11 cellular contexts compared by ENCODE assay signal in the genomic region with DNA sequence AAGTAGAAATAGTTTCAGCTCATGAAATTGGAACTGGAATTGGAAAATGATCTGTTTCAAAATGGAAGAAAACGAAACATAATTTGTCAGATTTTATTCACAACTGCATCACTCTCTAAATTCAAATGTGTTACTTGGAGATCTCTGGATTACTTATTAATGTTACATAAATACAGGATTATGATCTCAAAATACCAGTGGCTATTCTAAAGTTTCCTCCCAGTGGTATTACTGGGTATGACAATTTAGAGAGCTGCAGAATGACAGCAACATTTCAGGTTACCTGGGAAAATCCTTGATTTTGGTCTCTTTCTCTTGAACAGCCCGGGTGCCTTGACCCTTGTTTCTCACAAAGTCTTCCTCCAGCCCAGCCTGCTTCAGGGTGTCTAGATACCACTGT. TPM values are rescaled to one million over a fixed set of nuclear protein-coding genes. Genes with fewer than 3 reads are reported as not detected.
DNase-seq lines count a peak whose midpoint lies in the region; ATAC-seq, FAIRE-seq and TF ChIP-seq lines count a peak whose summit lies in the region.
"Had no signal": no experiment of that assay in that cellular context is flagged by ENCODE, and none has a peak within 500 bp of the region (broad histone marks: within the 10 kb centered on the region; RNA-seq: fewer than 3 reads in every experiment).

No MANE protein-coding gene starts in this region.

- H3K4me2 ChIP-seq in astrocyte (ENCODE audit: low read length): no peak overlapping the region
- H3K4me2 ChIP-seq in HepG2 (ENCODE audit: low read depth, low read length): no peak overlapping the region

- 74% methylated on average over 2 of the region's 2 CpGs for WGBS in HepG2 (ENCODE audit: low lambda C conversion rate)

- H3K79me2 ChIP-seq in astrocyte (ENCODE audit: insufficient read depth, low read length) (no peaks in the 10 kb centered on the region), HepG2 (ENCODE audit: insufficient read depth, low read length) (no peaks in the 10 kb centered on the region)

- DNase-seq in CD14-positive monocyte (ENCODE audit: low spot score): no peak
- peak; percentile 6 for DNase-seq in HT1080 (ENCODE audit: low read depth)
- DNase-seq in astrocyte (ENCODE audit: low read depth): no peak
- no peak for DNase-seq in HepG2 (ENCODE audit: low spot score)
- DNase-seq in central memory CD4-positive, alpha-beta T cell: no peak
- DNase-seq: activated CD8-positive, alpha-beta memory T cell treated with anti-CD3 and anti-CD28 coated beads for 24 hours; NCI-H2029 treated with DMSO at 0.1 percent for 48 hours had no signal

- H3K27me3 ChIP-seq in astrocyte (ENCODE audit: insufficient read depth, low read length) (no peaks in the 10 kb centered on the region), HepG2 (ENCODE audit: control insufficient read depth in 1 of 2, insufficient read depth in 2 of 2, low read length in 2 of 2) (no peaks in the 10 kb centered on the region)

- H3K27me3 Mint-ChIP-seq in CD14-positive monocyte (ENCODE audit: low read depth in 3 of 3) (peaks cover 0 to 2% (median 0%) of the 10 kb centered on the region in 3 donors), astrocyte (ENCODE audit: low read depth, unreplicated experiment) (no peaks in the 10 kb centered on the region)

- in situ Hi-C loops in HepG2 (cut with HindIII; ENCODE audit: extremely low pct_ligation_motif_present, low pct_unique_long_range_greater_than_20kb): no loop called here

- H3K27ac ChIP-seq in astrocyte (ENCODE audit: low read depth, low read length): no peak overlapping the region
- H3K27ac ChIP-seq in HepG2 (ENCODE audit: extremely low read length, insufficient read depth, low read length): no peak overlapping the region

- H3K4me3 Mint-ChIP-seq in CD14-positive monocyte (no peak overlapping the region), astrocyte (ENCODE audit: unreplicated experiment) (no peak overlapping the region)

- ATAC-seq in HepG2: peak; percentile 63
- no peak for ATAC-seq in HG03159 (IDR thresholded peaks at IDR 0.05; ENCODE audit: unreplicated experiment)
- no peak for ATAC-seq in GM18520 (IDR thresholded peaks at IDR 0.05; ENCODE audit: unreplicated experiment)
- no peak for ATAC-seq in GM18517 (IDR thresholded peaks at IDR 0.05; ENCODE audit: unreplicated experiment)

- H2AFZ ChIP-seq in astrocyte (ENCODE audit: low read depth, low read length) (no peak overlapping the region), HepG2 (ENCODE audit: low read length) (no peak overlapping the region)

- no peaks in the 10 kb centered on the region for H3K4me1 Mint-ChIP-seq in CD14-positive monocyte
- H3K4me1 Mint-ChIP-seq in astrocyte (ENCODE audit: low read depth, unreplicated experiment): no peaks in the 10 kb centered on the region

- H4K20me1 ChIP-seq in astrocyte (ENCODE audit: insufficient read depth, low read length) (no peaks in the 10 kb centered on the region), HepG2 (ENCODE audit: insufficient read depth, low read length) (no peaks in the 10 kb centered on the region)

- intact Hi-C loops in CD14-positive monocyte (cut with micrococcal nuclease) (no loop called here), HepG2 (cut with micrococcal nuclease; ENCODE audit: unreplicated experiment) (no loop called here)

- no peak for TF ChIP-seq POLR2A in HepG2 (IDR thresholded peaks at IDR 0.05; ENCODE audit: insufficient read depth in 1 of 2, low read depth in 2 of 2, low read length in 2 of 2)

- TF ChIP-seq CTCF in CD14-positive monocyte (IDR thresholded peaks at IDR 0.05): peak; percentile 50
- TF ChIP-seq CTCF in astrocyte (IDR thresholded peaks at IDR 0.05; ENCODE audit: insufficient read depth, low read depth, low read length): peak; percentile 38
- no peak for TF ChIP-seq CTCF in HepG2 (CRISPR knock-in tag; IDR thresholded peaks at IDR 0.05)

- no peak for TF ChIP-seq RAD21 in HepG2 (CRISPR knock-in tag; IDR thresholded peaks at IDR 0.05)

- H3K4me3 ChIP-seq in astrocyte (ENCODE audit: insufficient read depth, low read depth, low read length): no peak overlapping the region
- H3K4me3 ChIP-seq in HepG2 (replicated peaks in 1 of 3; ENCODE audit: insufficient read depth in 1 of 3, low read depth in 2 of 3, low read length in 3 of 3): no peak overlapping the region

- FAIRE-seq in astrocyte (lab: Jason Lieb, UNC) (no peak), HepG2 (lab: Jason Lieb, UNC) (peak; percentile 4)
- FAIRE-seq: GM12891 had no signal

- CTCF ChIA-PET in HepG2 (lab: Yijun Ruan, JAX; ENCODE audit: low intra/inter-chr PET ratio, low total read pairs): no interaction called here

- no peaks in the 10 kb centered on the region for H3K4me1 ChIP-seq in astrocyte (ENCODE audit: insufficient read depth, low read length)
- peaks cover 6% of the 10 kb centered on the region for H3K4me1 ChIP-seq in HepG2 (ENCODE audit: insufficient read depth, low read length)

- H3K27ac Mint-ChIP-seq in CD14-positive monocyte (no peak overlapping the region), astrocyte (ENCODE audit: unreplicated experiment) (no peak overlapping the region)

- POLR2A ChIA-PET in HepG2 (lab: Yijun Ruan, JAX): interaction anchor here (1.1 to 1.2 kb wide), 2 partner anchors 14 to 48 kb away, joined by 3 read pairs; a partner anchor contains a TSS

- no TSS peak for BruUV-seq in HepG2 (replicated peaks; lab: Mats Ljungman, UMichigan)

- peaks cover 52 to 69% of the 10 kb centered on the region in 2 donors for H3K36me3 Mint-ChIP-seq in CD14-positive monocyte
- H3K36me3 Mint-ChIP-seq in astrocyte (ENCODE audit: low read depth, unreplicated experiment): peaks cover 11% of the 10 kb centered on the region

- peaks cover 0 to 2% (median 0%) of the 10 kb centered on the region in 7 donors for H3K9me3 Mint-ChIP-seq in CD14-positive monocyte
- no peaks in the 10 kb centered on the region for H3K9me3 Mint-ChIP-seq in astrocyte (ENCODE audit: unreplicated experiment)

- H3K9me3 ChIP-seq in astrocyte (ENCODE audit: insufficient read depth, low read depth, low read length): no peaks in the 10 kb centered on the region
- no peaks in the 10 kb centered on the region for H3K9me3 ChIP-seq in HepG2 (ENCODE audit: low read length)

- H3K9ac ChIP-seq in astrocyte (ENCODE audit: low read length) (no peak overlapping the region), HepG2 (ENCODE audit: insufficient read depth, low read depth, low read length) (no peak overlapping the region)

- H3K36me3 ChIP-seq in astrocyte (ENCODE audit: insufficient read depth, low read length) (peaks cover 34% of the 10 kb centered on the region), HepG2 (replicated peaks in 1 of 2; ENCODE audit: control insufficient read depth in 1 of 2, insufficient read depth in 2 of 2, low read length in 2 of 2) (peaks cover 6 to 37% of the 10 kb centered on the region in 2 experiments)

- no peak for TF ChIP-seq EP300 in HepG2 (IDR thresholded peaks at IDR 0.05; ENCODE audit: low read depth in 2 of 2, low read length in 2 of 2)
- TF ChIP-seq EP300 in HepG2 (CRISPR knock-in tag; IDR thresholded peaks at IDR 0.05; ENCODE audit: borderline replicate concordance): no peak

RNA-seq across cellular contexts. Expression of a gene that starts 14.2 kb away (rescaled TPM):
- polyA plus RNA-seq in CD14-positive monocyte (1 to 10 TPM in 1 of 2 donors, under 1 TPM in 1; 0.76 to 1.4 TPM), HepG2 (2011; rRNA removed) (1.6 and 2.0 TPM in 2 replicates)
- 1.8 and 2.0 TPM in 2 replicates for total RNA-seq in HT1080 (2014; rRNA removed; shearing (Covaris generic))
- 0.98 and 1.5 TPM in 2 replicates for polyA plus RNA-seq in HT1080 (2015; cell fraction: cytosol; rRNA removed)
- 2.3 and 2.8 TPM in 2 replicates for polyA plus RNA-seq in HT1080 (2015; cell fraction: nucleus; rRNA removed)
- total RNA-seq in astrocyte (2.6 and 3.0 TPM in 2 replicates), HepG2 (2016; rRNA removed; fragmentation: Illumina TruSeq; extraction: Trizol) (1.6 and 2.0 TPM in 2 replicates)
- total RNA-seq in HepG2 (2016; cell fraction: cytosol; rRNA removed; fragmentation: Illumina TruSeq; extraction: Trizol; ENCODE audit: low read depth): 0.51 and 0.53 TPM in 2 replicates
- 1.9 and 2.1 TPM in 2 replicates for total RNA-seq in HepG2 (2016; cell fraction: insoluble cytoplasmic fraction; rRNA removed; fragmentation: Illumina TruSeq; extraction: Trizol)
- total RNA-seq in HepG2 (2016; cell fraction: membrane; rRNA removed; fragmentation: Illumina TruSeq; extraction: Trizol): 1.0 TPM in 2 replicates
- total RNA-seq in HepG2 (2016; cell fraction: nucleus; rRNA removed; fragmentation: Illumina TruSeq; extraction: Trizol): 2.6 and 3.0 TPM in 2 replicates
- polyA plus RNA-seq in HepG2 (2011; cell fraction: cytosol; rRNA removed): 0.97 and 1.2 TPM in 2 replicates
- polyA plus RNA-seq in HepG2 (2011; cell fraction: nucleus; rRNA removed): 1.7 and 2.2 TPM in 2 replicates
- polyA plus RNA-seq in HepG2 (2012): 2.0 and 2.8 TPM in 2 replicates
- 0.33 and 0.36 TPM in 2 replicates for polyA plus RNA-seq in HepG2 (2016; cell fraction: cytosol; fragmentation: Illumina TruSeq; extraction: Trizol; ENCODE audit: low read depth)
- polyA plus RNA-seq in HepG2 (2016; cell fraction: insoluble cytoplasmic fraction; fragmentation: Illumina TruSeq; extraction: Trizol; ENCODE audit: low read depth): 1.6 and 1.7 TPM in 2 replicates
- polyA plus RNA-seq in HepG2 (2016; cell fraction: membrane; fragmentation: Illumina TruSeq; extraction: Trizol; ENCODE audit: low read depth): 0.49 and 0.65 TPM in 2 replicates
- polyA plus RNA-seq in HepG2 (2016; cell fraction: nucleus; fragmentation: Illumina TruSeq; extraction: Trizol; ENCODE audit: insufficient read depth, low read depth): 1.6 and 2.7 TPM in 2 replicates
- polyA minus RNA-seq in HepG2 (2011; rRNA and poly(A)+ RNA removed; ENCODE audit: low replicate concordance): 0.82 and 2.3 TPM in 2 replicates
- 1.3 and 1.8 TPM in 2 replicates for polyA minus RNA-seq in HepG2 (2011; cell fraction: cytosol; rRNA and poly(A)+ RNA removed)
- 6.4 and 6.8 TPM in 2 replicates for polyA minus RNA-seq in HepG2 (2011; cell fraction: nucleus; rRNA and poly(A)+ RNA removed)

RNA-seq across cellular contexts. Expression of a gene that starts 14.4 kb away (rescaled TPM):
- polyA plus RNA-seq in CD14-positive monocyte: 10 to 100 TPM; 14.1 to 14.6 TPM
- total RNA-seq in HT1080 (2014; rRNA removed; shearing (Covaris generic)): 17.4 and 29.0 TPM in 2 replicates
- polyA plus RNA-seq in HT1080 (2015; cell fraction: cytosol; rRNA removed): 19.1 and 22.0 TPM in 2 replicates
- polyA plus RNA-seq in HT1080 (2015; cell fraction: nucleus; rRNA removed): 56.2 and 59.6 TPM in 2 replicates
- 12.8 and 15.3 TPM in 2 replicates for total RNA-seq in astrocyte
- 18.1 and 18.9 TPM in 2 replicates for total RNA-seq in HepG2 (2016; rRNA removed; fragmentation: Illumina TruSeq; extraction: Trizol)
- total RNA-seq in HepG2 (2016; cell fraction: cytosol; rRNA removed; fragmentation: Illumina TruSeq; extraction: Trizol; ENCODE audit: low read depth): 4.9 and 6.7 TPM in 2 replicates
- total RNA-seq in HepG2 (2016; cell fraction: insoluble cytoplasmic fraction; rRNA removed; fragmentation: Illumina TruSeq; extraction: Trizol): 19.5 and 20.6 TPM in 2 replicates
- 6.1 and 6.3 TPM in 2 replicates for total RNA-seq in HepG2 (2016; cell fraction: membrane; rRNA removed; fragmentation: Illumina TruSeq; extraction: Trizol)
- 19.6 and 22.2 TPM in 2 replicates for total RNA-seq in HepG2 (2016; cell fraction: nucleus; rRNA removed; fragmentation: Illumina TruSeq; extraction: Trizol)
- 33.1 and 34.7 TPM in 2 replicates for polyA plus RNA-seq in HepG2 (2011; rRNA removed)
- 22.9 and 26.9 TPM in 2 replicates for polyA plus RNA-seq in HepG2 (2011; cell fraction: cytosol; rRNA removed)
- polyA plus RNA-seq in HepG2 (2011; cell fraction: nucleus; rRNA removed): 52.0 and 58.6 TPM in 2 replicates
- 11.7 and 19.1 TPM in 2 replicates for polyA plus RNA-seq in HepG2 (2012)
- 2.3 TPM in 2 replicates for polyA plus RNA-seq in HepG2 (2016; cell fraction: cytosol; fragmentation: Illumina TruSeq; extraction: Trizol; ENCODE audit: low read depth)
- polyA plus RNA-seq in HepG2 (2016; cell fraction: insoluble cytoplasmic fraction; fragmentation: Illumina TruSeq; extraction: Trizol; ENCODE audit: low read depth): 14.0 and 16.4 TPM in 2 replicates
- polyA plus RNA-seq in HepG2 (2016; cell fraction: membrane; fragmentation: Illumina TruSeq; extraction: Trizol; ENCODE audit: low read depth): 3.9 TPM in 2 replicates
- polyA plus RNA-seq in HepG2 (2016; cell fraction: nucleus; fragmentation: Illumina TruSeq; extraction: Trizol; ENCODE audit: insufficient read depth, low read depth): 36.1 and 42.5 TPM in 2 replicates
- 24.3 and 47.1 TPM in 2 replicates for polyA minus RNA-seq in HepG2 (2011; rRNA and poly(A)+ RNA removed; ENCODE audit: low replicate concordance)
- 6.3 and 6.9 TPM in 2 replicates for polyA minus RNA-seq in HepG2 (2011; cell fraction: cytosol; rRNA and poly(A)+ RNA removed)
- polyA minus RNA-seq in HepG2 (2011; cell fraction: nucleus; rRNA and poly(A)+ RNA removed): 31.8 and 33.1 TPM in 2 replicates

RNA-seq across cellular contexts. Expression of a gene that starts 49.0 kb away (rescaled TPM):
- polyA plus RNA-seq in CD14-positive monocyte: 10 to 100 TPM; 42.5 to 53.3 TPM
- total RNA-seq in HT1080 (2014; rRNA removed; shearing (Covaris generic)): 61.2 and 64.5 TPM in 2 replicates
- 39.1 and 41.5 TPM in 2 replicates for polyA plus RNA-seq in HT1080 (2015; cell fraction: cytosol; rRNA removed)
- 39.5 and 41.9 TPM in 2 replicates for polyA plus RNA-seq in HT1080 (2015; cell fraction: nucleus; rRNA removed)
- total RNA-seq in astrocyte: 38.7 and 42.9 TPM in 2 replicates
- 44.3 and 55.2 TPM in 2 replicates for total RNA-seq in HepG2 (2016; rRNA removed; fragmentation: Illumina TruSeq; extraction: Trizol)
- 21.4 and 23.4 TPM in 2 replicates for total RNA-seq in HepG2 (2016; cell fraction: cytosol; rRNA removed; fragmentation: Illumina TruSeq; extraction: Trizol; ENCODE audit: low read depth)
- 42.4 and 52.0 TPM in 2 replicates for total RNA-seq in HepG2 (2016; cell fraction: insoluble cytoplasmic fraction; rRNA removed; fragmentation: Illumina TruSeq; extraction: Trizol)
- 35.8 and 38.6 TPM in 2 replicates for total RNA-seq in HepG2 (2016; cell fraction: membrane; rRNA removed; fragmentation: Illumina TruSeq; extraction: Trizol)
- 29.8 and 35.0 TPM in 2 replicates for total RNA-seq in HepG2 (2016; cell fraction: nucleus; rRNA removed; fragmentation: Illumina TruSeq; extraction: Trizol)
- polyA plus RNA-seq in HepG2 (2011; rRNA removed): 16.7 and 19.2 TPM in 2 replicates
- 11.8 and 16.6 TPM in 2 replicates for polyA plus RNA-seq in HepG2 (2011; cell fraction: cytosol; rRNA removed)
- polyA plus RNA-seq in HepG2 (2011; cell fraction: nucleus; rRNA removed): 13.9 and 14.4 TPM in 2 replicates
- polyA plus RNA-seq in HepG2 (2012): 15.0 and 16.3 TPM in 2 replicates
- polyA plus RNA-seq in HepG2 (2016; cell fraction: cytosol; fragmentation: Illumina TruSeq; extraction: Trizol; ENCODE audit: low read depth): 6.5 and 8.8 TPM in 2 replicates
- 39.1 and 41.1 TPM in 2 replicates for polyA plus RNA-seq in HepG2 (2016; cell fraction: insoluble cytoplasmic fraction; fragmentation: Illumina TruSeq; extraction: Trizol; ENCODE audit: low read depth)
- polyA plus RNA-seq in HepG2 (2016; cell fraction: membrane; fragmentation: Illumina TruSeq; extraction: Trizol; ENCODE audit: low read depth): 14.5 and 15.3 TPM in 2 replicates
- polyA plus RNA-seq in HepG2 (2016; cell fraction: nucleus; fragmentation: Illumina TruSeq; extraction: Trizol; ENCODE audit: insufficient read depth, low read depth): 25.2 and 27.6 TPM in 2 replicates
- 19.2 and 45.6 TPM in 2 replicates for polyA minus RNA-seq in HepG2 (2011; rRNA and poly(A)+ RNA removed; ENCODE audit: low replicate concordance)
- 12.9 TPM in 2 replicates for polyA minus RNA-seq in HepG2 (2011; cell fraction: cytosol; rRNA and poly(A)+ RNA removed)
- polyA minus RNA-seq in HepG2 (2011; cell fraction: nucleus; rRNA and poly(A)+ RNA removed): 42.2 and 57.8 TPM in 2 replicates
